In genomic region chr12:123559468-123559867, GRCh38 we compare ENCODE assay signal across 17 cellular contexts.
"Had no signal": no experiment of that assay in that cellular context is flagged by ENCODE, and none has a peak within 500 bp of the region (broad histone marks: within the 10 kb centered on the region; RNA-seq: fewer than 3 reads in every experiment).

No MANE protein-coding gene starts in this region.

- H3K36me3 ChIP-seq: adrenal gland, breast epithelium, gastroesophageal sphincter, thyroid gland, uterus had no signal

- H3K4me3 ChIP-seq: adrenal gland, breast epithelium, gastroesophageal sphincter, thyroid gland, uterus had no signal

- H3K27ac ChIP-seq: adrenal gland, breast epithelium, gastroesophageal sphincter, thyroid gland, uterus had no signal

- ATAC-seq: activated CD4-positive, alpha-beta T cell treated with anti-CD3 and anti-CD28 coated beads for 36 hours; activated naive CD4-positive, alpha-beta T cell treated with anti-CD3 and anti-CD28 coated beads, Interleukin-2, amount 50 U/mL, for 72 hours; esophagus mucosa; gastroesophageal sphincter; natural killer cell; T-helper 17 cell; WTC11 had no signal

- DNase-seq: activated CD4-positive, alpha-beta T cell treated with anti-CD3 and anti-CD28 coated beads for 36 hours; activated CD4-positive, alpha-beta T cell treated with anti-CD3 and anti-CD28 coated beads, Interleukin-2, amount 50 U/mL, for 48 hours; activated gamma-delta T cell treated with Interleukin-2 at 50 U/mL for 16 hours; adrenal gland; effector CD8-positive, alpha-beta T cell; natural killer cell; posterior cingulate gyrus; retina; stimulated activated naive CD4-positive, alpha-beta T cell; T-helper 17 cell; thyroid gland; uterus had no signal

- H3K4me1 ChIP-seq: adrenal gland, breast epithelium, gastroesophageal sphincter, thyroid gland, uterus had no signal

- H3K9me3 ChIP-seq: adrenal gland, breast epithelium, gastroesophageal sphincter, thyroid gland, uterus had no signal

- H3K27me3 ChIP-seq: adrenal gland, breast epithelium, gastroesophageal sphincter, thyroid gland, uterus had no signal
